ENCODE assay signal across 2 cellular contexts in genomic region chr14:23035303-23036164, GRCh38.
TF ChIP-seq lines count a peak whose summit lies in the region.

No MANE protein-coding gene starts in this region.

TF ChIP-seq in H1, 55 proteins besides CTCF, POLR2A, EP300 and RAD21:
- 0 out of 2 replicates have a peak, but pooled peaks have one; percentile 3 for TF ChIP-seq BRCA1 (IDR thresholded peaks at IDR 0.05; ENCODE audit: low read depth, low read length)
- TF ChIP-seq TAF7 (optimal IDR thresholded peaks at IDR 0.05; ENCODE audit: borderline replicate concordance, low read depth, low read length) = no peak
- TF ChIP-seq CHD2 (IDR thresholded peaks at IDR 0.05; ENCODE audit: low read length) = no peak

TF ChIP-seq in neural cell, 6 proteins besides CTCF, POLR2A, EP300 and RAD21:
- TF ChIP-seq POLR2AphosphoS5 (IDR thresholded peaks at IDR 0.05) (no peak), REST (IDR thresholded peaks at IDR 0.05; ENCODE audit: borderline replicate concordance) (no peak), SMC3 (conservative IDR thresholded peaks at IDR 0.05; ENCODE audit: poor library complexity) (no peak), EZH2 (IDR thresholded peaks at IDR 0.05; ENCODE audit: borderline replicate concordance, insufficient read depth, low read length, poor library complexity, severe bottlenecking) (no peak), MXI1 (conservative IDR thresholded peaks at IDR 0.05; ENCODE audit: poor library complexity, severe bottlenecking) (no peak), TAF1 (IDR thresholded peaks at IDR 0.05; ENCODE audit: low read depth) (no peak)
